1 cellular context compared by ENCODE assay signal in the genomic region with DNA sequence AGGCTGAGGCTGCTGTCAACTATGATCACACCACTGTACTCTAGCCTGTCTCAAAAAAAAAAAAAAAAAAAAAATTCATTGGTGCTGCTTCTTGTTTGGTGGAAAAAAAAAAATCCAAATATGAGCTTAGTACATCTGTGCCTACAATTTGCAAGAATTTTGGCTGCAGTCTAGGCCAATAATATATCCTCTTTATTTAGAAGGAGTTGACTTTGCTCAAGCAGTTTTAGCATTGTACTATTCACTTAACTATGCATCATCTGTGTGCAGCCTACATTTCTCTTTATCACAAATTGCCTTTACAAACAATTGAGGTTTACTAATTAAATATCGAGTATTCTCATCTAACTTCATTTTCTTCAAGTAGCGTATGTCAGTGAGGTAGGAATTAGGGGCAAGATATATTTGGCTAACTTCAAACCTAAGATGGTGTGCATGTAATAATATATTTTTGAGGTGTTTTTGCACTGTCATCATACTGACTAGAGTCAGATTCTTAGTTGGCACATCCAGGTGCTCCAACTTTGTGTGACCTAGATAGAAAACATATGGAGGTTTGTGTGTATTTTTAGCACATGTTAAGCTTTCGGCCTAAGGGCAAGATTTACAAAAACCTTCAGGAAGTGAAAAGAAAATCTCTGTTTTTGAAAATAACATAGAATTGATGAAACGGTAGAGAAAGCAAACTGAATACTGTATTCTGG.
TF ChIP-seq lines count a peak whose summit lies in the region.

No MANE protein-coding gene starts in this region.

TF ChIP-seq in GM23338, 12 proteins besides CTCF, POLR2A, EP300 and RAD21 (continued from another document):
- TF ChIP-seq, protein P1, sequence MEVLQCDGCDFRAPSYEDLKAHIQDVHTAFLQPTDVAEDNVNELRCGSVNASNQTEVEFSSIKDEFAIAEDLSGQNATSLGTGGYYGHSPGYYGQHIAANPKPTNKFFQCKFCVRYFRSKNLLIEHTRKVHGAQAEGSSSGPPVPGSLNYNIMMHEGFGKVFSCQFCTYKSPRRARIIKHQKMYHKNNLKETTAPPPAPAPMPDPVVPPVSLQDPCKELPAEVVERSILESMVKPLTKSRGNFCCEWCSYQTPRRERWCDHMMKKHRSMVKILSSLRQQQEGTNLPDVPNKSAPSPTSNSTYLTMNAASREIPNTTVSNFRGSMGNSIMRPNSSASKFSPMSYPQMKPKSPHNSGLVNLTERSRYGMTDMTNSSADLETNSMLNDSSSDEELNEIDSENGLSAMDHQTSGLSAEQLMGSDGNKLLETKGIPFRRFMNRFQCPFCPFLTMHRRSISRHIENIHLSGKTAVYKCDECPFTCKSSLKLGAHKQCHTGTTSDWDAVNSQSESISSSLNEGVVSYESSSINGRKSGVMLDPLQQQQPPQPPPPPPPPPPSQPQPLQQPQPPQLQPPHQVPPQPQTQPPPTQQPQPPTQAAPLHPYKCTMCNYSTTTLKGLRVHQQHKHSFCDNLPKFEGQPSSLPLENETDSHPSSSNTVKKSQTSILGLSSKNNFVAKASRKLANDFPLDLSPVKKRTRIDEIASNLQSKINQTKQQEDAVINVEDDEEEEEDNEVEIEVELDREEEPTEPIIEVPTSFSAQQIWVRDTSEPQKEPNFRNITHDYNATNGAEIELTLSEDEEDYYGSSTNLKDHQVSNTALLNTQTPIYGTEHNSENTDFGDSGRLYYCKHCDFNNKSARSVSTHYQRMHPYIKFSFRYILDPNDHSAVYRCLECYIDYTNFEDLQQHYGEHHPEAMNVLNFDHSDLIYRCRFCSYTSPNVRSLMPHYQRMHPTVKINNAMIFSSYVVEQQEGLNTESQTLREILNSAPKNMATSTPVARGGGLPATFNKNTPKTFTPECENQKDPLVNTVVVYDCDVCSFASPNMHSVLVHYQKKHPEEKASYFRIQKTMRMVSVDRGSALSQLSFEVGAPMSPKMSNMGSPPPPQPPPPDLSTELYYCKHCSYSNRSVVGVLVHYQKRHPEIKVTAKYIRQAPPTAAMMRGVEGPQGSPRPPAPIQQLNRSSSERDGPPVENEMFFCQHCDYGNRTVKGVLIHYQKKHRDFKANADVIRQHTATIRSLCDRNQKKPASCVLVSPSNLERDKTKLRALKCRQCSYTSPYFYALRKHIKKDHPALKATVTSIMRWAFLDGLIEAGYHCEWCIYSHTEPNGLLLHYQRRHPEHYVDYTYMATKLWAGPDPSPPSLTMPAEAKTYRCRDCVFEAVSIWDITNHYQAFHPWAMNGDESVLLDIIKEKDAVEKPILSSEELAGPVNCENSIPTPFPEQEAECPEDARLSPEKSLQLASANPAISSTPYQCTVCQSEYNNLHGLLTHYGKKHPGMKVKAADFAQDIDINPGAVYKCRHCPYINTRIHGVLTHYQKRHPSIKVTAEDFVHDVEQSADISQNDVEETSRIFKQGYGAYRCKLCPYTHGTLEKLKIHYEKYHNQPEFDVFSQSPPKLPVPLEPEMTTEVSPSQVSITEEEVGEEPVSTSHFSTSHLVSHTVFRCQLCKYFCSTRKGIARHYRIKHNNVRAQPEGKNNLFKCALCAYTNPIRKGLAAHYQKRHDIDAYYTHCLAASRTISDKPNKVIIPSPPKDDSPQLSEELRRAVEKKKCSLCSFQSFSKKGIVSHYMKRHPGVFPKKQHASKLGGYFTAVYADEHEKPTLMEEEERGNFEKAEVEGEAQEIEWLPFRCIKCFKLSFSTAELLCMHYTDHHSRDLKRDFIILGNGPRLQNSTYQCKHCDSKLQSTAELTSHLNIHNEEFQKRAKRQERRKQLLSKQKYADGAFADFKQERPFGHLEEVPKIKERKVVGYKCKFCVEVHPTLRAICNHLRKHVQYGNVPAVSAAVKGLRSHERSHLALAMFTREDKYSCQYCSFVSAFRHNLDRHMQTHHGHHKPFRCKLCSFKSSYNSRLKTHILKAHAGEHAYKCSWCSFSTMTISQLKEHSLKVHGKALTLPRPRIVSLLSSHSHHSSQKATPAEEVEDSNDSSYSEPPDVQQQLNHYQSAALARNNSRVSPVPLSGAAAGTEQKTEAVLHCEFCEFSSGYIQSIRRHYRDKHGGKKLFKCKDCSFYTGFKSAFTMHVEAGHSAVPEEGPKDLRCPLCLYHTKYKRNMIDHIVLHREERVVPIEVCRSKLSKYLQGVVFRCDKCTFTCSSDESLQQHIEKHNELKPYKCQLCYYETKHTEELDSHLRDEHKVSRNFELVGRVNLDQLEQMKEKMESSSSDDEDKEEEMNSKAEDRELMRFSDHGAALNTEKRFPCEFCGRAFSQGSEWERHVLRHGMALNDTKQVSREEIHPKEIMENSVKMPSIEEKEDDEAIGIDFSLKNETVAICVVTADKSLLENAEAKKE (CRISPR knock-in tag; IDR thresholded peaks at IDR 0.05), result no peak
